In genomic region chr19:1266116-1266817, GRCh38 we compare ENCODE assay signal across 8 cellular contexts. TPM values are rescaled to one million over a fixed set of nuclear protein-coding genes. Genes with fewer than 3 reads are reported as not detected.
DNase-seq lines count a peak whose midpoint lies in the region; ATAC-seq, FAIRE-seq and TF ChIP-seq lines count a peak whose summit lies in the region.

No MANE protein-coding gene starts in this region.

- H3K9me3 ChIP-seq in kidney (ENCODE audit: control insufficient read depth in 1 of 2, low read length in 2 of 2) = no peaks in the 10 kb centered on the region

- peak; percentile 50 for DNase-seq in NCI-H146 treated with DMSO at 0.1 percent for 48 hours (lab: John Stamatoyannopoulos, UW; ENCODE audit: unreplicated experiment)
- DNase-seq in central memory CD4-positive, alpha-beta T cell = peak; percentile 77
- DNase-seq in kidney = peak; percentile 97
- peak; percentile 65 to 73 for DNase-seq in stimulated activated CD4-positive, alpha-beta T cell treated with anti-CD3 and anti-CD28 coated beads, Interleukin-15, amount 100 ng/mL, for 1 hour (ENCODE audit: low read depth in 1 of 2, low spot score in 1 of 2)
- DNase-seq in NCI-H1694 treated with DMSO at 0.1 percent for 48 hours (lab: John Stamatoyannopoulos, UW) = no peak

- peaks cover 35 to 62% of the 10 kb centered on the region in 2 donors for H3K4me1 ChIP-seq in kidney (ENCODE audit: control insufficient read depth in 1 of 2, insufficient read depth in 1 of 2, low read depth in 1 of 2, low read length in 2 of 2)

- FAIRE-seq in kidney (lab: Jason Lieb, UNC) = no peak

- intact Hi-C loops in kidney (cut with DNase I) = no loop called here

- no peak overlapping the region for H3K9ac ChIP-seq in kidney (ENCODE audit: low read length in 2 of 2)

- H3K36me3 ChIP-seq in kidney (ENCODE audit: control insufficient read depth in 1 of 2, insufficient read depth in 2 of 2, low read length in 2 of 2) = peaks cover 3 to 4% of the 10 kb centered on the region in 2 donors

- TF ChIP-seq CTCF in WI38 (IDR thresholded peaks at IDR 0.05; ENCODE audit: low read depth, low read length) (0 out of 2 replicates have a peak, but pooled peaks have one; percentile 3), kidney (IDR thresholded peaks at IDR 0.05; ENCODE audit: borderline replicate concordance, extremely low read depth, insufficient read depth) (no peak)

- peak; percentile 27 for ATAC-seq in HG02642 (IDR thresholded peaks at IDR 0.05; ENCODE audit: poor library complexity, unreplicated experiment)

- H3K27ac ChIP-seq in kidney (ENCODE audit: low read depth in 2 of 2, low read length in 2 of 2) = peak overlapping the region; percentile 71 to 81

- H3K4me3 ChIP-seq in GM08714 (ENCODE audit: low read length) (peak overlapping the region; percentile 44; the same call in 1 of the 2 replicates), WI38 (ENCODE audit: low read depth, low read length) (peak overlapping the region; percentile 64), kidney (ENCODE audit: low read length in 2 of 2) (peak overlapping the region in 1 of 2 donors; percentile 51)

RNA-seq across cellular contexts. Expression of gene CIRBP, which starts 2.9 kb away (rescaled TPM):
- total RNA-seq in kidney = 533 TPM
- polyA plus RNA-seq in kidney (ENCODE audit: insufficient read depth, low read depth, low replicate concordance) = 408 TPM

RNA-seq across cellular contexts. Expression of gene FAM174C, which starts 9.1 kb away (rescaled TPM):
- 35.3 TPM for total RNA-seq in kidney
- polyA plus RNA-seq in kidney (ENCODE audit: insufficient read depth, low read depth, low replicate concordance) = 94.7 TPM

RNA-seq across cellular contexts. Expression of gene MIDN, which starts 17.9 kb away (rescaled TPM):
- total RNA-seq in kidney = 205 TPM
- 21.3 TPM for polyA plus RNA-seq in kidney (ENCODE audit: insufficient read depth, low read depth, low replicate concordance)

RNA-seq across cellular contexts. Expression of gene EFNA2, which starts 19.4 kb away (rescaled TPM):
- not detected for total RNA-seq in kidney
- polyA plus RNA-seq in kidney (ENCODE audit: insufficient read depth, low read depth, low replicate concordance) = not detected

RNA-seq across cellular contexts. Expression of gene ATP5F1D, which starts 24.7 kb away (rescaled TPM):
- total RNA-seq in kidney = 183 TPM
- polyA plus RNA-seq in kidney (ENCODE audit: insufficient read depth, low read depth, low replicate concordance) = 641 TPM
